14 cellular contexts compared by ENCODE assay signal in the genomic region with DNA sequence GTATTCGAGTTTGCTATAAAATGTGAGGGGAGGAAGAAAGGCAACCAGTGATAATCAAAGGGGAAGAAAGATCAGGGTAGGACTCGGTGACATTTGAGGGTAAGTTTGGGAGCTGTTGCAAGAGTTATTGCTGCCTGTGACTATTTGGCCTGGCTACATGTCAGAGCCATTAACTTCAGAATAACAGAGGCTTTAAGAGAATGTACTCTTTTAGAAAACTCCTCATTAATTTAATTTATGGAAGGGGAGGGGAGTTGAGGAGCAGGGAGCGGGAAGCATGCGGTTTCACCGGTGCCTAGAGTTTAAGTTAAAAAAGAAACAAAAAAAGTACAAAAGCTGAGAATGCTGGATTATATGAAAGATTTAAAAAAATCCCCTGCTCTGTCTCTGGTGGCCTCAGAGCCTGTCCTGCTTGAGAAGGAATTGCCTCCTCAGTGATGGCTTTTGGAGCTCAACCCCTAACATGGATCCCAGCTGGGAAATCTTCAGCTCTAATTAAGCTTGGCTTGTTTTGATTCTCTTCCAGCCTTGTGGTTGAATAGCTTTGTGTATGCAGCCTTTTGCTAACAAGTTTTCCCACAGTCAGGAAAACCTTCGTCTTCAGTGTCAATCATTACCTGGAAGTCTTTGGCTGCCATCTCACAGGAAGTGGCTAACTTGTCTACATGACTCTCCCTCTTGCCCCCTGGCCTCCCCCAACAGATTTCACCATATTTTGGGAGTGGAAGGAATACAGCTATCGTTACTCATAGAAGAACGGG.
DNase-seq lines count a peak whose midpoint lies in the region; TF ChIP-seq lines count a peak whose summit lies in the region.
"Had no signal": no experiment of that assay in that cellular context is flagged by ENCODE, and none has a peak within 500 bp of the region (broad histone marks: within the 10 kb centered on the region; RNA-seq: fewer than 3 reads in every experiment).

No MANE protein-coding gene starts in this region.

- peak overlapping the region; percentile 10; the same call in 1 of the 2 replicates for H3K4me2 ChIP-seq in SK-N-SH
- no peak overlapping the region for H3K4me2 ChIP-seq in fibroblast of lung (ENCODE audit: extremely low read depth, insufficient read depth, low read length)

- TF ChIP-seq CTCF in SK-N-SH (IDR thresholded peaks at IDR 0.05): no peak
- no peak for TF ChIP-seq CTCF in fibroblast of lung (conservative IDR thresholded peaks at IDR 0.05 in 1 of 2, IDR thresholded peaks at IDR 0.05 in 1 of 2; ENCODE audit: low read depth in 1 of 2, low read length in 2 of 2)
- TF ChIP-seq CTCF in prostate gland (IDR thresholded peaks at IDR 0.05): no peak
- TF ChIP-seq CTCF in A673 (conservative IDR thresholded peaks at IDR 0.05; ENCODE audit: low read depth, low read length): no peak

- no peak overlapping the region for H3K4me3 ChIP-seq in SK-N-SH (ENCODE audit: low read depth in 2 of 2, low read length in 1 of 2)
- H3K4me3 ChIP-seq in fibroblast of lung (replicated peaks in 1 of 4; ENCODE audit: control extremely low read depth in 1 of 4, insufficient read depth in 1 of 4, low read depth in 3 of 4, low read length in 4 of 4): no peak overlapping the region
- H3K4me3 ChIP-seq in prostate gland: no peak overlapping the region
- H3K4me3 ChIP-seq in A673 (ENCODE audit: low read depth, low read length, poor library complexity, severe bottlenecking): no peak overlapping the region

- WGBS in SK-N-SH (ENCODE audit: low lambda C conversion rate): 78% methylated on average over 8 of the region's 8 CpGs
- 25% methylated on average over 8 of the region's 8 CpGs for WGBS in prostate gland

- H3K4me1 ChIP-seq in SK-N-SH (ENCODE audit: control insufficient read depth in 1 of 2, insufficient read depth in 2 of 2, low read depth in 1 of 2, low read length in 1 of 2) (peaks cover 10 to 11% of the 10 kb centered on the region in 2 experiments; a peak in 3 of 4 replicates), fibroblast of lung (ENCODE audit: control insufficient read depth, extremely low read depth, insufficient read depth, low read length) (no peaks in the 10 kb centered on the region), prostate gland (replicated peaks) (no peaks in the 10 kb centered on the region), A673 (ENCODE audit: insufficient read depth, low read length, poor library complexity, severe bottlenecking) (peaks cover 9% of the 10 kb centered on the region)

- H2AFZ ChIP-seq in SK-N-SH (ENCODE audit: low read depth) (no peak overlapping the region), fibroblast of lung (ENCODE audit: low read length) (no peak overlapping the region)

- H3K9me2 ChIP-seq in SK-N-SH: no peaks in the 10 kb centered on the region

- TF ChIP-seq RAD21 in SK-N-SH (IDR thresholded peaks at IDR 0.05; ENCODE audit: low read length): no peak

- H3F3A ChIP-seq in SK-N-SH (replicated peaks; ENCODE audit: insufficient read depth): no peaks in the 10 kb centered on the region

- TF ChIP-seq EP300 in SK-N-SH (IDR thresholded peaks at IDR 0.05; ENCODE audit: borderline replicate concordance in 1 of 2, low read depth in 1 of 2, low read length in 1 of 2): no peak

- H3K27ac ChIP-seq in SK-N-SH (ENCODE audit: low read depth in 2 of 2, low read length in 1 of 2) (peak overlapping the region; percentile 17 to 75), fibroblast of lung (ENCODE audit: insufficient read depth, low read length) (no peak overlapping the region), prostate gland (peak overlapping the region; percentile 12 to 39), A673 (ENCODE audit: low read depth, low read length, poor library complexity, severe bottlenecking) (no peak overlapping the region)
- H3K27ac ChIP-seq: brain microvascular endothelial cell had no signal

- H3K27me3 ChIP-seq in SK-N-SH (ENCODE audit: insufficient read depth) (no peaks in the 10 kb centered on the region), fibroblast of lung (ENCODE audit: control insufficient read depth, insufficient read depth, low read length) (no peaks in the 10 kb centered on the region), prostate gland (replicated peaks; ENCODE audit: insufficient read depth) (no peaks in the 10 kb centered on the region), A673 (replicated peaks; ENCODE audit: insufficient read depth, low read depth, low read length, poor library complexity) (peaks cover 38% of the 10 kb centered on the region)
- H3K27me3 ChIP-seq: brain microvascular endothelial cell had no signal

- BruUV-seq in A673 (replicated peaks; lab: Mats Ljungman, UMichigan): no TSS peak

- intact Hi-C loops in prostate gland (cut with DNase I): loop anchor here (10.0 kb wide), 1 partner anchor 123 kb away; no protein-coding TSS in a partner anchor
- intact Hi-C loops in A673 (cut with micrococcal nuclease; ENCODE audit: unreplicated experiment): no loop called here

- H3K9ac ChIP-seq in SK-N-SH (no peak overlapping the region), fibroblast of lung (ENCODE audit: insufficient read depth, low read length) (no peak overlapping the region)

- H3K79me2 ChIP-seq in SK-N-SH (ENCODE audit: insufficient read depth) (peaks cover 3% of the 10 kb centered on the region; the same call in 1 of the 2 replicates), fibroblast of lung (ENCODE audit: control insufficient read depth, insufficient read depth, low read length) (no peaks in the 10 kb centered on the region)

- POLR2A ChIA-PET in SK-N-SH (lab: Yijun Ruan, JAX) (no interaction called here), A673 (lab: Charles Lee; ENCODE audit: low non-redundant PET) (no interaction called here)

- CTCF ChIA-PET in SK-N-SH (lab: Yijun Ruan, JAX) (interaction anchor here (0.7 kb wide), 1 partner anchor 58 kb away, joined by 3 read pairs; no protein-coding TSS in a partner anchor), A673 (lab: Charles Lee) (no interaction called here)

- H4K20me1 ChIP-seq in SK-N-SH (ENCODE audit: insufficient read depth): no peaks in the 10 kb centered on the region
- H4K20me1 ChIP-seq in fibroblast of lung (ENCODE audit: control insufficient read depth, extremely low read depth, insufficient read depth, low read length): no peaks in the 10 kb centered on the region

- DNase-seq in GM04504 (ENCODE audit: low read depth): peak; percentile 41
- no peak for DNase-seq in SK-N-SH
- peak; percentile 75 to 97 for DNase-seq in fibroblast of lung (ENCODE audit: low read depth in 2 of 2)
- no peak for DNase-seq in prostate gland (ENCODE audit: low spot score)
- DNase-seq in A673 (ENCODE audit: low spot score): no peak
- DNase-seq in medulla oblongata (ENCODE audit: extremely low spot score): no peak
- DNase-seq in AML-193 (lab: John Stamatoyannopoulos, UW): no peak
- no peak for DNase-seq in NOMO-1 (lab: John Stamatoyannopoulos, UW; ENCODE audit: unreplicated experiment in 2 of 2)
- DNase-seq: activated CD4-positive, CD25-positive, alpha-beta regulatory T cell; activated T-cell treated with anti-CD3 and anti-CD28 coated beads, Interleukin-2, amount 50 U/mL, for 24 hours; brain microvascular endothelial cell; COR-L47; NCI-H1417 treated with DMSO at 0.1 percent for 48 hours; NCI-H69 had no signal

- no peak for TF ChIP-seq POLR2A in prostate gland (IDR thresholded peaks at IDR 0.05)

- H3K36me3 ChIP-seq in SK-N-SH (replicated peaks in 1 of 2; ENCODE audit: control insufficient read depth in 1 of 2, insufficient read depth in 2 of 2, low read length in 1 of 2): no peaks in the 10 kb centered on the region
- no peaks in the 10 kb centered on the region for H3K36me3 ChIP-seq in fibroblast of lung (ENCODE audit: control insufficient read depth, insufficient read depth, low read length)
- no peaks in the 10 kb centered on the region for H3K36me3 ChIP-seq in prostate gland
- no peaks in the 10 kb centered on the region for H3K36me3 ChIP-seq in A673 (ENCODE audit: insufficient read depth, low read length, poor library complexity, severe bottlenecking)
- H3K36me3 ChIP-seq: brain microvascular endothelial cell had no signal

- H3K9me3 ChIP-seq in SK-N-SH (no peaks in the 10 kb centered on the region), fibroblast of lung (ENCODE audit: control insufficient read depth, insufficient read depth, low read depth, low read length) (no peaks in the 10 kb centered on the region), prostate gland (no peaks in the 10 kb centered on the region), A673 (ENCODE audit: low read depth, low read length, poor library complexity, severe bottlenecking) (no peaks in the 10 kb centered on the region)

TF ChIP-seq in SK-N-SH, 30 proteins besides CTCF, POLR2A, EP300 and RAD21:
- no peak for TF ChIP-seq EZH2phosphoT487 (IDR thresholded peaks at IDR 0.05; ENCODE audit: borderline replicate concordance, low read depth)
- TF ChIP-seq USF1 (IDR thresholded peaks at IDR 0.05; ENCODE audit: borderline replicate concordance, low read depth): no peak
- peak; percentile 20; the same call in 1 of the 2 replicates for TF ChIP-seq TCF12 (IDR thresholded peaks at IDR 0.05)
- TF ChIP-seq PBX3 (IDR thresholded peaks at IDR 0.05): peak; percentile 34

Comparison
In these comparisons a context has a peak if more than half of its experiments do, and no peak if none do; other contexts are left out.
1. DNase-seq: peak in GM04504 (single experiment) and fibroblast of lung (2 of 2); none in SK-N-SH (single experiment), prostate gland (single experiment), A673 (single experiment), medulla oblongata (single experiment), AML-193 (0 of 2) and NOMO-1 (0 of 2).
2. H3K27ac ChIP-seq: peak in SK-N-SH (2 of 2) and prostate gland (2 of 2); none in fibroblast of lung (single experiment) and A673 (single experiment).